19 cellular contexts compared by ENCODE assay signal in genomic region chr4:86035688-86036087, GRCh38.
DNase-seq lines count a peak whose midpoint lies in the region; ATAC-seq, FAIRE-seq and TF ChIP-seq lines count a peak whose summit lies in the region.
"Had no signal": no experiment of that assay in that cellular context is flagged by ENCODE, and none has a peak within 500 bp of the region (broad histone marks: within the 10 kb centered on the region; RNA-seq: fewer than 3 reads in every experiment).

No MANE protein-coding gene starts in this region.

- no peak for TF ChIP-seq RAD21 in GM12878 (IDR thresholded peaks at IDR 0.05; ENCODE audit: insufficient read depth, low read depth, low read length)

- in situ Hi-C loops in GM12878 (cut with MboI), result no loop called here
- in situ Hi-C loops in transverse colon (cut with MboI; ENCODE audit: low pct_ligation_motif_present in 1 of 4, low pct_unique_long_range_greater_than_20kb in 1 of 4, low sequenced_read_pairs in 3 of 4), result no loop called here

- no peaks in the 10 kb centered on the region for H4K20me1 ChIP-seq in Loucy (ENCODE audit: insufficient read depth, low read length, poor library complexity, severe bottlenecking)
- H4K20me1 ChIP-seq in GM12878 (ENCODE audit: control insufficient read depth, insufficient read depth), result no peaks in the 10 kb centered on the region

- TF ChIP-seq EP300 in GM12878 (IDR thresholded peaks at IDR 0.05; ENCODE audit: borderline replicate concordance in 1 of 2, control insufficient read depth in 1 of 2, low read depth in 2 of 2, low read length in 2 of 2) (no peak), transverse colon (IDR thresholded peaks at IDR 0.05; ENCODE audit: low read depth) (no peak)

- no peak overlapping the region for H3K27ac ChIP-seq in GM12878 (ENCODE audit: control insufficient read depth, insufficient read depth)
- H3K27ac ChIP-seq in foreskin keratinocyte, result no peak overlapping the region
- no peak overlapping the region for H3K27ac ChIP-seq in transverse colon

- no peaks in the 10 kb centered on the region for H3F3A ChIP-seq in Loucy (ENCODE audit: low read depth)

- no peaks in the 10 kb centered on the region for H3K36me3 ChIP-seq in Loucy (ENCODE audit: insufficient read depth, low read length)
- H3K36me3 ChIP-seq in GM12878 (ENCODE audit: control insufficient read depth in 2 of 2, insufficient read depth in 2 of 2, low read length in 1 of 2), result no peaks in the 10 kb centered on the region
- no peaks in the 10 kb centered on the region for H3K36me3 ChIP-seq in transverse colon

- CTCF ChIA-PET in GM12878 (lab: Yijun Ruan, JAX), result interaction anchor here (0.7 to 1.4 kb wide), 2 partner anchors 9 to 324 kb away, joined by 3 to 5 read pairs; no protein-coding TSS in a partner anchor

- H2AFZ ChIP-seq in Loucy (ENCODE audit: low read length), result peak overlapping the region; percentile 36
- no peak overlapping the region for H2AFZ ChIP-seq in GM12878 (ENCODE audit: control insufficient read depth, low read depth, low read length)

- 0% methylated on average over 1 of the region's 1 CpG for WGBS in GM12878 (ENCODE audit: insufficient coverage, insufficient replicate concordance, low lambda C conversion rate, missing lambda C conversion rate)
- WGBS in transverse colon (ENCODE audit: low coverage in 1 of 2), 2 donors, result 73 to 86% methylated on average over 1 of the region's 1 CpG

- H3K4me3 ChIP-seq in Loucy (ENCODE audit: low read length, poor library complexity, severe bottlenecking) (no peak overlapping the region), GM12878 (no peak overlapping the region), transverse colon (no peak overlapping the region)
- H3K4me3 ChIP-seq: SK-N-MC had no signal

- TF ChIP-seq POLR2A in GM12878 (IDR thresholded peaks at IDR 0.05; ENCODE audit: low read depth, low read length) (no peak), transverse colon (IDR thresholded peaks at IDR 0.05) (no peak)

- TF ChIP-seq CTCF in Loucy (conservative IDR thresholded peaks at IDR 0.05; ENCODE audit: low read length), result no peak
- no peak for TF ChIP-seq CTCF in GM12878 (IDR thresholded peaks at IDR 0.05 in 2 of 3, conservative IDR thresholded peaks at IDR 0.05 in 1 of 3; ENCODE audit: control insufficient read depth in 2 of 3, extremely low read depth in 1 of 3, insufficient read depth in 1 of 3, low read depth in 3 of 3, low read length in 3 of 3)
- no peak for TF ChIP-seq CTCF in foreskin keratinocyte (conservative IDR thresholded peaks at IDR 0.05)
- TF ChIP-seq CTCF in transverse colon (IDR thresholded peaks at IDR 0.05), result no peak

- no peak for FAIRE-seq in GM12878 (lab: Jason Lieb, UNC)

- no peaks in the 10 kb centered on the region for H3K9me3 ChIP-seq in Loucy (ENCODE audit: insufficient read depth, low read depth, low read length)
- H3K9me3 ChIP-seq in GM12878 (replicated peaks; ENCODE audit: control insufficient read depth, insufficient read depth, low read length), result no peaks in the 10 kb centered on the region
- H3K9me3 ChIP-seq in transverse colon, result no peaks in the 10 kb centered on the region
- H3K9me3 ChIP-seq in T-helper 17 cell (ENCODE audit: control insufficient read depth, low read length, poor library complexity, severe bottlenecking), result no peaks in the 10 kb centered on the region

- H3K4me1 ChIP-seq in Loucy (ENCODE audit: insufficient read depth, low read length, poor library complexity, severe bottlenecking) (peaks cover 34% of the 10 kb centered on the region), GM12878 (ENCODE audit: control insufficient read depth, insufficient read depth, low read length) (no peaks in the 10 kb centered on the region), foreskin keratinocyte (no peaks in the 10 kb centered on the region), transverse colon (peaks cover 0 to 15% (median 2%) of the 10 kb centered on the region in 4 donors)

- no peaks in the 10 kb centered on the region for H3K27me3 ChIP-seq in Loucy (ENCODE audit: insufficient read depth, low read length, poor library complexity, severe bottlenecking)
- no peaks in the 10 kb centered on the region for H3K27me3 ChIP-seq in GM12878 (replicated peaks in 1 of 2; ENCODE audit: control insufficient read depth in 2 of 2, insufficient read depth in 2 of 2, low read length in 1 of 2)
- no peaks in the 10 kb centered on the region for H3K27me3 ChIP-seq in foreskin keratinocyte
- no peaks in the 10 kb centered on the region for H3K27me3 ChIP-seq in transverse colon

- DNase-seq in EL (peak; percentile 46), GM12878 (ENCODE audit: low read depth, low spot score) (no peak), foreskin keratinocyte (peak in 1 of 2 donors; percentile 54), GDM1 (lab: John Stamatoyannopoulos, UW) (no peak), transverse colon (no peak), T-helper 17 cell (no peak)
- DNase-seq: DMS 273 treated with DMSO at 0.1 percent for 48 hours; H7; NCI-H1436; NCI-H2029 treated with DMSO at 0.1 percent for 48 hours; NCI-H2227 treated with DMSO at 0.1 percent for 48 hours; NCI-H526; NK-92 treated with Interleukin-12 subunit alpha and Interleukin-12 subunit beta, amount 100 ng/mL, for 24 hours; T-cell had no signal

- SMC1A ChIA-PET in GM12878 (lab: Charles Lee; ENCODE audit: uncharacterized antibody, unreplicated experiment), result interaction anchor here (1.0 kb wide), 1 partner anchor 89 kb away, joined by 3 read pairs; no protein-coding TSS in a partner anchor

- no TSS peak for BruUV-seq in GM12878 (replicated peaks; lab: Mats Ljungman, UMichigan)

- H3K4me1 Mint-ChIP-seq in T-helper 17 cell, result no peaks in the 10 kb centered on the region
- H3K4me1 Mint-ChIP-seq: T-cell had no signal

- RAD21 ChIA-PET in GM12878 (lab: Charles Lee; ENCODE audit: unreplicated experiment), result no interaction called here

- no peak overlapping the region for H3K9ac ChIP-seq in Loucy (ENCODE audit: low read depth, low read length, poor library complexity, severe bottlenecking)
- no peak overlapping the region for H3K9ac ChIP-seq in GM12878 (ENCODE audit: control insufficient read depth, insufficient read depth, low read length)

- no peak overlapping the region for H3K27ac Mint-ChIP-seq in T-helper 17 cell
- H3K27ac Mint-ChIP-seq: IgD-negative memory B cell, T-cell had no signal

- H3K9me2 ChIP-seq in Loucy (replicated peaks; ENCODE audit: low read depth, low read length), result no peaks in the 10 kb centered on the region

- ATAC-seq in GM12878, result peak; percentile 40; the same call in 2 of the 3 replicates
- peak; percentile 16 for ATAC-seq in foreskin keratinocyte
- ATAC-seq in GM21717 (IDR thresholded peaks at IDR 0.05; ENCODE audit: unreplicated experiment), result no peak
- ATAC-seq in T-helper 17 cell, result no peak
- ATAC-seq: Right ventricle myocardium inferior, T-cell had no signal

- H3K27me3 Mint-ChIP-seq in T-helper 17 cell, result peaks cover 15% of the 10 kb centered on the region

- POLR2A ChIA-PET in GM12878 (lab: Charles Lee), result interaction anchor here (0.5 kb wide), 1 partner anchor 818 kb away, joined by 4 read pairs; no protein-coding TSS in a partner anchor

- H3K36me3 Mint-ChIP-seq in T-helper 17 cell (ENCODE audit: low read depth), result no peaks in the 10 kb centered on the region
- H3K36me3 Mint-ChIP-seq: IgD-negative memory B cell, T-cell had no signal

- H3K4me2 ChIP-seq in Loucy (ENCODE audit: low read depth, low read length, poor library complexity, severe bottlenecking) (peak overlapping the region; percentile 68), GM12878 (ENCODE audit: control insufficient read depth, insufficient read depth) (no peak overlapping the region)

- no peak overlapping the region for H3K4me3 Mint-ChIP-seq in T-helper 17 cell
- H3K4me3 Mint-ChIP-seq: IgD-negative memory B cell, T-cell had no signal

- intact Hi-C loops in GM12878 (cut with micrococcal nuclease; ENCODE audit: unreplicated experiment) (no loop called here), transverse colon (cut with DNase I; ENCODE audit: low total_unique reads) (no loop called here)

- H3K79me2 ChIP-seq in Loucy (ENCODE audit: insufficient read depth, low read length) (no peaks in the 10 kb centered on the region), GM12878 (ENCODE audit: control insufficient read depth, insufficient read depth, low read length) (no peaks in the 10 kb centered on the region)

TF ChIP-seq in GM12878, 131 proteins besides CTCF, POLR2A, EP300 and RAD21:
- no peak for TF ChIP-seq PAX8 (IDR thresholded peaks at IDR 0.05)
- TF ChIP-seq SMAD1 (IDR thresholded peaks at IDR 0.05; ENCODE audit: low read depth, partially characterized antibody), result no peak
- no peak for TF ChIP-seq CREM (IDR thresholded peaks at IDR 0.05; ENCODE audit: low read depth)
- TF ChIP-seq SPI1 (IDR thresholded peaks at IDR 0.05; ENCODE audit: borderline replicate concordance, insufficient read depth, low read depth, low read length), result peak; percentile 7; the same call in 1 of the 2 replicates

Comparison
In these comparisons a context has a peak if more than half of its experiments do, and no peak if none do; other contexts are left out.
1. ATAC-seq: peak in GM12878 (single experiment) and foreskin keratinocyte (single experiment); none in GM21717 (single experiment) and T-helper 17 cell (single experiment).